In genomic region chr5:10610058-10610457, GRCh38 we compare ENCODE assay signal across 19 cellular contexts. TPM values are rescaled to one million over a fixed set of nuclear protein-coding genes. Genes with fewer than 3 reads are reported as not detected.
DNase-seq lines count a peak whose midpoint lies in the region; ATAC-seq, FAIRE-seq and TF ChIP-seq lines count a peak whose summit lies in the region.
"Had no signal": no experiment of that assay in that cellular context is flagged by ENCODE, and none has a peak within 500 bp of the region (broad histone marks: within the 10 kb centered on the region; RNA-seq: fewer than 3 reads in every experiment).

No MANE protein-coding gene starts in this region.

- no peaks in the 10 kb centered on the region for H3K27me3 Mint-ChIP-seq in memory B cell
- H3K27me3 Mint-ChIP-seq: B cell; CD4-positive, CD25-positive, alpha-beta regulatory T cell had no signal

- H3K4ac ChIP-seq in IMR-90 (ENCODE audit: low read depth, low read length): 0 out of 2 replicates have a peak overlapping the region, but pooled peaks have one; percentile 18

- peak overlapping the region; percentile 19 for H3K27ac Mint-ChIP-seq in memory B cell
- H3K27ac Mint-ChIP-seq: B cell had no signal

- dilution Hi-C loops in IMR-90 (cut with HindIII; ENCODE audit: low sequenced_read_pairs, unreplicated experiment): no loop called here

- no peaks in the 10 kb centered on the region for H3K9me3 ChIP-seq in BLaER1
- no peaks in the 10 kb centered on the region for H3K9me3 ChIP-seq in IMR-90 (ENCODE audit: control insufficient read depth, insufficient read depth, low read length)
- no peaks in the 10 kb centered on the region for H3K9me3 ChIP-seq in GM12878 (replicated peaks; ENCODE audit: control insufficient read depth, insufficient read depth, low read length)
- H3K9me3 ChIP-seq in right atrium auricular region: no peaks in the 10 kb centered on the region
- H3K9me3 ChIP-seq: Caco-2 had no signal

- H2BK15ac ChIP-seq in IMR-90 (ENCODE audit: low read depth, low read length): no peak overlapping the region

- no peak for TF ChIP-seq EP300 in GM12878 (IDR thresholded peaks at IDR 0.05; ENCODE audit: borderline replicate concordance in 1 of 2, control insufficient read depth in 1 of 2, low read depth in 2 of 2, low read length in 2 of 2)

- SMC1A ChIA-PET in GM12878 (lab: Charles Lee; ENCODE audit: uncharacterized antibody, unreplicated experiment): interaction anchor here (0.6 to 12.5 kb wide), 5 partner anchors 14 to 348 kb away, joined by 3 to 192 read pairs (median 4); no protein-coding TSS in a partner anchor

- no peak overlapping the region for H4K91ac ChIP-seq in IMR-90 (ENCODE audit: insufficient read depth, low read depth, low read length)

- H3K4me3 Mint-ChIP-seq in memory B cell: no peak overlapping the region
- H3K4me3 Mint-ChIP-seq: B cell; CD4-positive, CD25-positive, alpha-beta regulatory T cell had no signal

- WGBS in IMR-90 (ENCODE audit: extremely low coverage in 2 of 2, insufficient read length in 1 of 2), 2 experiments: no CpG with 5 or more reads among the region's 6 CpGs
- 83% methylated on average over 6 of the region's 6 CpGs for WGBS in GM12878 (ENCODE audit: insufficient coverage, insufficient replicate concordance, low lambda C conversion rate, missing lambda C conversion rate)

- ATAC-seq in IMR-90 (ENCODE audit: low read depth) (no peak), GM12878 (no peak), memory B cell (ENCODE audit: low read depth) (no peak), GM19452 (IDR thresholded peaks at IDR 0.05; ENCODE audit: unreplicated experiment) (no peak)
- ATAC-seq: HCT116 had no signal

- H3K27me3 ChIP-seq in BLaER1 (no peaks in the 10 kb centered on the region), IMR-90 (ENCODE audit: control insufficient read depth, insufficient read depth, low read length) (no peaks in the 10 kb centered on the region), GM12878 (replicated peaks in 1 of 2; ENCODE audit: control insufficient read depth in 2 of 2, insufficient read depth in 2 of 2, low read length in 1 of 2) (no peaks in the 10 kb centered on the region), right atrium auricular region (no peaks in the 10 kb centered on the region)

- BruUV-seq in IMR-90 (replicated peaks; lab: Mats Ljungman, UMichigan) (no TSS peak), GM12878 (replicated peaks; lab: Mats Ljungman, UMichigan) (TSS peak; percentile 40)

- peaks cover 23% of the 10 kb centered on the region for H3K9me1 ChIP-seq in IMR-90 (ENCODE audit: insufficient read depth, low read length)

- H3K4me3 ChIP-seq in BLaER1 (no peak overlapping the region), IMR-90 (ENCODE audit: insufficient read depth, low read depth, low read length) (no peak overlapping the region), GM12878 (no peak overlapping the region), right atrium auricular region (no peak overlapping the region)

- no peak overlapping the region for H2BK120ac ChIP-seq in IMR-90 (ENCODE audit: low read depth, low read length)

- peak overlapping the region; percentile 23; the same call in 1 of the 2 replicates for H3K27ac ChIP-seq in BLaER1
- H3K27ac ChIP-seq in IMR-90 (ENCODE audit: insufficient read depth, low read length): no peak overlapping the region
- H3K27ac ChIP-seq in GM12878 (ENCODE audit: control insufficient read depth, insufficient read depth): no peak overlapping the region; the same call in 1 of the 2 replicates
- H3K27ac ChIP-seq in right atrium auricular region: no peak overlapping the region

- TF ChIP-seq RAD21 in IMR-90 (IDR thresholded peaks at IDR 0.05; ENCODE audit: low read length): no peak
- no peak for TF ChIP-seq RAD21 in GM12878 (IDR thresholded peaks at IDR 0.05; ENCODE audit: insufficient read depth, low read depth, low read length)

- H3K79me2 ChIP-seq in GM12878 (ENCODE audit: control insufficient read depth, insufficient read depth, low read length): peaks cover 76% of the 10 kb centered on the region

- H3K79me1 ChIP-seq in IMR-90 (ENCODE audit: low read depth in 1 of 2, low read length in 2 of 2): peaks cover 20 to 72% of the 10 kb centered on the region in 2 experiments

- H3K9ac ChIP-seq in BLaER1 (no peak overlapping the region), IMR-90 (ENCODE audit: low read depth, low read length) (no peak overlapping the region), GM12878 (ENCODE audit: control insufficient read depth, insufficient read depth, low read length) (no peak overlapping the region)

- H3K14ac ChIP-seq in IMR-90 (replicated peaks; ENCODE audit: low read depth, low read length): no peak overlapping the region

- H4K8ac ChIP-seq in IMR-90 (ENCODE audit: low read depth in 2 of 2, low read length in 2 of 2): no peak overlapping the region

- H2AFZ ChIP-seq in IMR-90 (replicated peaks; ENCODE audit: low read length, poor library complexity) (no peak overlapping the region), GM12878 (ENCODE audit: control insufficient read depth, low read depth, low read length) (no peak overlapping the region)

- DNase-seq in IMR-90: no peak
- DNase-seq in GM12878 (ENCODE audit: low read depth, low spot score): no peak
- DNase-seq in memory B cell (ENCODE audit: low spot score in 2 of 2): no peak
- no peak for DNase-seq in right atrium auricular region (ENCODE audit: low spot score)
- DNase-seq in superior temporal gyrus (ENCODE audit: extremely low spot score): no peak
- DNase-seq: C1 segment of cervical spinal cord; Caco-2; CD4-positive, CD25-positive, alpha-beta regulatory T cell; GOT3; H7 had no signal

- TF ChIP-seq CTCF in IMR-90 (conservative IDR thresholded peaks at IDR 0.05; ENCODE audit: low read depth, low read length) (no peak), GM12878 (IDR thresholded peaks at IDR 0.05 in 2 of 3, conservative IDR thresholded peaks at IDR 0.05 in 1 of 3; ENCODE audit: control insufficient read depth in 2 of 3, extremely low read depth in 1 of 3, insufficient read depth in 1 of 3, low read depth in 3 of 3, low read length in 3 of 3) (no peak), right atrium auricular region (IDR thresholded peaks at IDR 0.05) (no peak)

- H3K36me3 Mint-ChIP-seq in memory B cell: no peaks in the 10 kb centered on the region
- H3K36me3 Mint-ChIP-seq: CD4-positive, CD25-positive, alpha-beta regulatory T cell had no signal

- intact Hi-C loops in IMR-90 (cut with micrococcal nuclease) (loop anchor here (5.0 kb wide), 1 partner anchor 43 kb away; no protein-coding TSS in a partner anchor), GM12878 (cut with micrococcal nuclease; ENCODE audit: unreplicated experiment) (no loop called here)

- H2BK5ac ChIP-seq in IMR-90 (ENCODE audit: low read depth, low read length, poor library complexity, severe bottlenecking): no peak overlapping the region

- H4K5ac ChIP-seq in IMR-90 (ENCODE audit: low read depth, low read length): no peak overlapping the region

- H3K23ac ChIP-seq in IMR-90 (ENCODE audit: low read depth, low read length): no peak overlapping the region; the same call in 1 of the 2 replicates

- no peak overlapping the region for H3K56ac ChIP-seq in IMR-90 (ENCODE audit: extremely low read depth, insufficient read depth, low read length)

- in situ Hi-C loops in IMR-90 (cut with MboI; ENCODE audit: low sequenced_read_pairs): no loop called here
- in situ Hi-C loops in GM12878 (cut with MboI): no loop called here

- RAD21 ChIA-PET in GM12878 (lab: Charles Lee; ENCODE audit: unreplicated experiment): interaction anchor here (0.7 to 3.3 kb wide), 3 partner anchors 18 to 43 kb away, joined by 3 to 16 read pairs (median 6); no protein-coding TSS in a partner anchor

- peaks cover 45% of the 10 kb centered on the region for H3K4me1 Mint-ChIP-seq in memory B cell

- no peak overlapping the region for H2AK5ac ChIP-seq in IMR-90 (ENCODE audit: low read depth, low read length)

- no peaks in the 10 kb centered on the region for H3K9me3 Mint-ChIP-seq in memory B cell

- H3K36me3 ChIP-seq in BLaER1 (peaks cover 19% of the 10 kb centered on the region), IMR-90 (ENCODE audit: control insufficient read depth, insufficient read depth, low read length) (no peaks in the 10 kb centered on the region), GM12878 (ENCODE audit: control insufficient read depth in 2 of 2, insufficient read depth in 2 of 2, low read length in 1 of 2) (peaks cover 5 to 16% of the 10 kb centered on the region in 2 experiments), right atrium auricular region (no peaks in the 10 kb centered on the region)

- no peak for FAIRE-seq in GM12878 (lab: Jason Lieb, UNC)
- FAIRE-seq: D721Med, G401.6, GM12892, GM18507, HTR-8/SVneo had no signal

- H2AK9ac ChIP-seq in IMR-90 (replicated peaks; ENCODE audit: low read depth, low read length, poor library complexity): no peak overlapping the region

- H3K4me2 ChIP-seq in BLaER1: peak overlapping the region; percentile 93; the same call in 1 of the 2 replicates
- H3K4me2 ChIP-seq in IMR-90 (ENCODE audit: low read depth, low read length): no peak overlapping the region
- no peak overlapping the region for H3K4me2 ChIP-seq in GM12878 (ENCODE audit: control insufficient read depth, insufficient read depth)

- POLR2A ChIA-PET in IMR-90 (lab: Charles Lee; ENCODE audit: unreplicated experiment): no interaction called here
- POLR2A ChIA-PET in GM12878 (lab: Charles Lee): interaction anchor here (1.0 kb wide), 1 partner anchor 42 kb away, joined by 8 read pairs; no protein-coding TSS in a partner anchor

- CTCF ChIA-PET in IMR-90 (lab: Yijun Ruan, JAX): interaction anchor here (1.1 kb wide), 1 partner anchor 17 kb away, joined by 3 read pairs; no protein-coding TSS in a partner anchor
- CTCF ChIA-PET in GM12878 (lab: Yijun Ruan, JAX): interaction anchor here (1.2 to 10.9 kb wide), 4 partner anchors 9 to 86 kb away, joined by 3 to 157 read pairs (median 6); no protein-coding TSS in a partner anchor

- H3K4me1 ChIP-seq in BLaER1 (peaks cover 74% of the 10 kb centered on the region), IMR-90 (ENCODE audit: control insufficient read depth, insufficient read depth, low read length) (peaks cover 22% of the 10 kb centered on the region), GM12878 (ENCODE audit: control insufficient read depth, insufficient read depth, low read length) (peaks cover 60% of the 10 kb centered on the region), right atrium auricular region (peaks cover 0 to 17% of the 10 kb centered on the region in 2 donors)

- no peak for TF ChIP-seq POLR2A in IMR-90 (IDR thresholded peaks at IDR 0.05; ENCODE audit: low read depth, low read length)
- TF ChIP-seq POLR2A in GM12878 (IDR thresholded peaks at IDR 0.05; ENCODE audit: low read depth, low read length): no peak

- no peak overlapping the region for H2BK20ac ChIP-seq in IMR-90 (ENCODE audit: low read depth, low read length)

- H4K20me1 ChIP-seq in BLaER1 (peaks cover 36% of the 10 kb centered on the region), IMR-90 (ENCODE audit: insufficient read depth, low read length) (peaks cover 23% of the 10 kb centered on the region; the same call in 1 of the 2 replicates), GM12878 (ENCODE audit: control insufficient read depth, insufficient read depth) (no peaks in the 10 kb centered on the region)

- H3K18ac ChIP-seq in IMR-90 (ENCODE audit: low read depth, low read length): no peak overlapping the region

RNA-seq across cellular contexts. Expression of gene ANKRD33B, which starts 46.2 kb away (rescaled TPM):
- total RNA-seq in IMR-90 (2012; rRNA removed): 2.5 and 2.8 TPM in 2 replicates
- 3.3 and 3.8 TPM in 2 replicates for polyA plus RNA-seq in IMR-90 (2012; rRNA removed)
- polyA plus RNA-seq in IMR-90 (2012; cell fraction: cytosol; rRNA removed): 2.2 and 3.2 TPM in 2 replicates
- 13.5 and 13.8 TPM in 2 replicates for polyA plus RNA-seq in IMR-90 (2012; cell fraction: nucleus; rRNA removed; ENCODE audit: low replicate concordance)
- 51.1 and 53.7 TPM in 2 replicates for total RNA-seq in GM12878 (2013; cell fraction: nucleolus; rRNA removed)
- total RNA-seq in GM12878 (2014; rRNA removed): 17.0 and 18.6 TPM in 2 replicates
- 20.3 and 20.4 TPM in 2 replicates for total RNA-seq in GM12878 (2014; rRNA removed; fragmentation: Illumina TruSeq; extraction: Trizol)
- total RNA-seq in GM12878 (2021): 58.4 and 61.6 TPM in 2 replicates
- 12.2 TPM for polyA plus RNA-seq in GM12878 (2011; ENCODE audit: low read depth)
- 11.0 and 12.7 TPM in 2 replicates for polyA plus RNA-seq in GM12878 (2011; rRNA removed)
- polyA plus RNA-seq in GM12878 (2011; cell fraction: cytosol; rRNA removed): 16.9 and 17.7 TPM in 2 replicates
- polyA plus RNA-seq in GM12878 (2011; cell fraction: nucleus; rRNA removed): 24.0 and 29.2 TPM in 2 replicates
- 19.6 TPM in 2 replicates for polyA plus RNA-seq in GM12878 (2012)
- 22.7 and 27.0 TPM in 2 replicates for polyA plus RNA-seq in GM12878 (2014; fragmentation: Illumina TruSeq; extraction: Trizol)
- 1 to 10 TPM; 5.9 to 6.1 TPM for polyA plus RNA-seq in GM12878 (2014; fragmentation: Nextera tagmentation; extraction: Ambion mirVana)
- polyA plus RNA-seq in GM12878 (2014; rRNA removed): 19.6 and 20.7 TPM in 2 replicates
- polyA plus RNA-seq in GM12878 (2016; fragmentation: Nextera tagmentation; extraction: Ambion mirVana): 1 to 10 TPM; 4.9 to 9.5 TPM
- 42.2 and 53.6 TPM in 2 replicates for polyA minus RNA-seq in GM12878 (2011; rRNA and poly(A)+ RNA removed)
- 28.3 and 29.6 TPM in 2 replicates for polyA minus RNA-seq in GM12878 (2011; cell fraction: cytosol; rRNA and poly(A)+ RNA removed)
- polyA minus RNA-seq in GM12878 (2011; cell fraction: nucleus; rRNA and poly(A)+ RNA removed): 13.7 and 27.7 TPM in 2 replicates
- 1 to 10 TPM; 1.2 to 4.7 TPM for total RNA-seq in right atrium auricular region
